Comparison of ENCODE assay signal across 28 cellular contexts in the genomic region with DNA sequence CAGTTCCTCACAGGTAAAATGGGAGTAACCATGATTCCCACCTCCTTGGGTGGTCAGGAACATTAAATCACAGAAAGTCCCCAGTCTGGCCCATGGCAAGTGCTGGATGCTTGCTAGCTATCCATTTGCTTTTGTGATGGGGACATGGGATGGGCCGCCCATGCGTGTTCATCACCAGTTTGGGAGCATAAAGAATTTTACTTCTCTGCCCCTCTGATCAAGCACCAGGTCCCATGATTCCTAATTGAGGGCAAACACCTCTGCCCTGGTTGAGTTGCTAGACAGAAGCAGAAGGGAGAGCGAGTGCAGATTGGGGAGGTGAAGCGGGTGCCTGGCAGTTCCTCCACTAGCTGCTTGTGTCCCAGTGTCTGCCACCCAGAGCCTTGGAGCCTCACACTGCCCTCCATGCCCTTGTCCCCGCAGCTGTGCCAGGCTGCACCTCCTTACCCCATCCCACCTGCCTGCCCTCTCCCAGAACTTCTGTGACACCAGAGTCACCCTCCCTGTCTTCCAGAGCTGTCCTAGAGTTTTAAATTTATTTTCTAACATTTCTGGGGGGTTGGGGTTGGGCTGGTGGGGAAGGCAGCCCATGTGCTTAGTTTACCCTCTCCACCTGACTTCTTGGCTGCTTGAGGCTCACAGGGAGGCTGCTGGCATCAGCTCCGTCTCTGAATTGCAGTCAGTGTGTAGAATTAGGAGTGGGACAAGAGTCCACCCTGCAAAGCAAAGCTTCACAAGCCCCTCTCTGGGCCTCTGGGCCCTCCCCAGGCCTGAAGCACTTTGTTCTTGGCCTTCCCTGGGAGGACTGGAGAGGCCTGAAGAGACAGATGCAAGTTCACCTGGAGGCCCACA. TPM values are rescaled to one million over a fixed set of nuclear protein-coding genes. Genes with fewer than 3 reads are reported as not detected.
"Had no signal": no experiment of that assay in that cellular context is flagged by ENCODE, and none has a peak within 500 bp of the region (broad histone marks: within the 10 kb centered on the region; RNA-seq: fewer than 3 reads in every experiment).

No MANE protein-coding gene starts in this region.

- H3K9me3 Mint-ChIP-seq: natural killer cell treated with Interleukin-12 subunit alpha and Interleukin-12 subunit beta and Interleukin-15 and Interleukin-18, amount 100 ng/mL, for 72 hours; neural progenitor cell had no signal

- ATAC-seq: esophagus mucosa; heart right ventricle; left lobe of liver; natural killer cell treated with Interleukin-12 subunit alpha and Interleukin-12 subunit beta and Interleukin-15 and Interleukin-18, amount 100 ng/mL, for 72 hours; psoas muscle; right lobe of liver; stimulated activated naive B cell treated with anti-CD40 and anti-IgM and Interleukin-4, amounts not matched to agents 10 μg/mL and 1 μg/mL and 100 μg/mL, for 72 hours; stimulated activated naive CD8-positive, alpha-beta T cell treated with anti-CD3 and anti-CD28 coated beads, Interleukin-15, amount 100 ng/mL, for 72 hours had no signal

- H3K9ac ChIP-seq: neural progenitor cell had no signal

- H3K27ac ChIP-seq: coronary artery, heart right ventricle, neural progenitor cell, psoas muscle, right lobe of liver, thoracic aorta, transverse colon, uterus had no signal

- H3K9me3 ChIP-seq: heart right ventricle, psoas muscle, right lobe of liver, thoracic aorta, transverse colon, uterus had no signal

- H3K4me3 ChIP-seq: coronary artery, heart right ventricle, neural progenitor cell, psoas muscle, right lobe of liver, thoracic aorta, transverse colon, uterus had no signal

- H3K36me3 Mint-ChIP-seq: natural killer cell treated with Interleukin-12 subunit alpha and Interleukin-12 subunit beta and Interleukin-15 and Interleukin-18, amount 100 ng/mL, for 72 hours; stimulated activated naive B cell treated with anti-CD40 and anti-IgM and Interleukin-4, amounts not matched to agents 10 μg/mL and 1 μg/mL and 100 μg/mL, for 72 hours had no signal

- H3K4me3 Mint-ChIP-seq: natural killer cell treated with Interleukin-12 subunit alpha and Interleukin-12 subunit beta and Interleukin-15 and Interleukin-18, amount 100 ng/mL, for 72 hours; neural progenitor cell; stimulated activated naive B cell treated with anti-CD40 and anti-IgM and Interleukin-4, amounts not matched to agents 10 μg/mL and 1 μg/mL and 100 μg/mL, for 72 hours; stimulated activated naive CD8-positive, alpha-beta T cell treated with anti-CD3 and anti-CD28 coated beads, Interleukin-15, amount 100 ng/mL, for 72 hours had no signal

- H3K4me1 Mint-ChIP-seq: stimulated activated naive B cell treated with anti-CD40 and anti-IgM and Interleukin-4, amounts not matched to agents 10 μg/mL and 1 μg/mL and 100 μg/mL, for 72 hours; stimulated activated naive CD8-positive, alpha-beta T cell treated with anti-CD3 and anti-CD28 coated beads, Interleukin-15, amount 100 ng/mL, for 72 hours had no signal

- DNase-seq: effector CD8-positive, alpha-beta T cell; heart right ventricle; hypothalamus; mammary epithelial cell; midbrain; occipital lobe; psoas muscle; retina; right lobe of liver; stimulated activated CD4-positive, alpha-beta T cell treated with anti-CD3 and anti-CD28 coated beads, Interleukin-2, amount 100 ng/mL, for 24 hours; stimulated activated CD4-positive, alpha-beta T cell treated with anti-CD3 and anti-CD28 coated beads, Interleukin-4, amount 100 ng/mL, for 4 hours; stimulated activated naive B cell treated with anti-CD40 and anti-IgM and Interleukin-4, amounts not matched to agents 10 μg/mL and 1 μg/mL and 100 μg/mL, for 72 hours; stimulated activated naive CD8-positive, alpha-beta T cell treated with anti-CD3 and anti-CD28 coated beads, Interleukin-15, amount 100 ng/mL, for 72 hours; substantia nigra; transverse colon; uterus had no signal

- H3K27ac Mint-ChIP-seq: natural killer cell treated with Interleukin-12 subunit alpha and Interleukin-12 subunit beta and Interleukin-15 and Interleukin-18, amount 100 ng/mL, for 72 hours; neural progenitor cell; stimulated activated naive B cell treated with anti-CD40 and anti-IgM and Interleukin-4, amounts not matched to agents 10 μg/mL and 1 μg/mL and 100 μg/mL, for 72 hours; stimulated activated naive CD8-positive, alpha-beta T cell treated with anti-CD3 and anti-CD28 coated beads, Interleukin-15, amount 100 ng/mL, for 72 hours had no signal

- H3K4me2 ChIP-seq: neural progenitor cell had no signal

- H3K36me3 ChIP-seq: heart right ventricle, neural progenitor cell, right lobe of liver, thoracic aorta, transverse colon, uterus had no signal

- H2AFZ ChIP-seq: neural progenitor cell had no signal

- H3K27me3 ChIP-seq: neural progenitor cell, right lobe of liver, uterus had no signal

- H3K4me1 ChIP-seq: heart right ventricle, psoas muscle, right lobe of liver, transverse colon, uterus had no signal

RNA-seq across cellular contexts. Expression of a gene that starts 18.4 kb away (rescaled TPM):
- total RNA-seq: chondrocyte; dermis microvascular lymphatic vessel endothelial cell; esophagus mucosa; fibroblast of lung; glomerular endothelial cell; heart right ventricle; left lobe of liver; lower leg skin; mammary epithelial cell; natural killer cell treated with Interleukin-12 subunit alpha and Interleukin-12 subunit beta and Interleukin-15 and Interleukin-18, amount 100 ng/mL, for 72 hours; psoas muscle; right lobe of liver; skeletal muscle tissue; thoracic aorta; transverse colon had no signal
- polyA plus RNA-seq: fibroblast of lung, heart right ventricle, mammary epithelial cell, psoas muscle had no signal
